Comparison of ENCODE assay signal across 25 cellular contexts in genomic region chr7:154424370-154424769, GRCh38.
DNase-seq lines count a peak whose midpoint lies in the region; ATAC-seq and TF ChIP-seq lines count a peak whose summit lies in the region.
"Had no signal": no experiment of that assay in that cellular context is flagged by ENCODE, and none has a peak within 500 bp of the region (broad histone marks: within the 10 kb centered on the region; RNA-seq: fewer than 3 reads in every experiment).

No MANE protein-coding gene starts in this region.

- no peak for TF ChIP-seq POLR2A in testis (IDR thresholded peaks at IDR 0.05)

- no peak overlapping the region for H3K4me3 ChIP-seq in testis
- H3K4me3 ChIP-seq: tibial artery had no signal

- H3K4me1 ChIP-seq in testis = no peaks in the 10 kb centered on the region
- H3K4me1 ChIP-seq: tibial artery had no signal

- H3K9me3 Mint-ChIP-seq in activated CD4-positive, alpha-beta T cell treated with anti-CD3 and anti-CD28 coated beads, Interleukin-2, amount 10 ng/mL, durations not matched to agents 7 days and 5 days = peaks cover 5% of the 10 kb centered on the region
- H3K9me3 Mint-ChIP-seq: H9, mesothelial cell of epicardium had no signal

- H3K9me3 ChIP-seq in testis = no peaks in the 10 kb centered on the region
- H3K9me3 ChIP-seq: tibial artery had no signal

- POLR2A ChIA-PET in activated CD4-positive, alpha-beta T cell treated with anti-CD3 and anti-CD28 coated beads, Interleukin-2, amount 10 ng/mL, durations not matched to agents 7 days and 5 days (lab: Charles Lee) = no interaction called here

- no peaks in the 10 kb centered on the region for H3K4me1 Mint-ChIP-seq in activated CD4-positive, alpha-beta T cell treated with anti-CD3 and anti-CD28 coated beads, Interleukin-2, amount 10 ng/mL, durations not matched to agents 7 days and 5 days
- H3K4me1 Mint-ChIP-seq: B cell; mesothelial cell of epicardium; naive B cell; stimulated activated naive CD8-positive, alpha-beta T cell treated with anti-CD3 and anti-CD28 coated beads, Interleukin-15, amount 100 ng/mL, for 72 hours had no signal

- H3K27ac ChIP-seq in VCaP (peak overlapping the region; percentile 78), testis (no peak overlapping the region)
- H3K27ac ChIP-seq: tibial artery had no signal

- no peak overlapping the region for H3K4me3 Mint-ChIP-seq in activated CD4-positive, alpha-beta T cell treated with anti-CD3 and anti-CD28 coated beads, Interleukin-2, amount 10 ng/mL, durations not matched to agents 7 days and 5 days
- H3K4me3 Mint-ChIP-seq: activated T-cell treated with anti-CD3 and anti-CD28 coated beads, Interleukin-2, amount 50 U/mL, for 4 hours; B cell; CD8-positive, alpha-beta T cell; H9; mesothelial cell of epicardium; naive B cell; stimulated activated naive CD8-positive, alpha-beta T cell treated with anti-CD3 and anti-CD28 coated beads, Interleukin-15, amount 100 ng/mL, for 72 hours had no signal

- intact Hi-C loops in testis (cut with DNase I; ENCODE audit: low total_unique reads) = no loop called here

- DNase-seq in NCI-H1092 (lab: John Stamatoyannopoulos, UW) = peak; percentile 58
- peak; percentile 11 for DNase-seq in NCI-H2081 treated with DMSO at 0.1 percent for 48 hours (lab: John Stamatoyannopoulos, UW)
- DNase-seq in retina = peak; percentile 15
- no peak for DNase-seq in testis
- DNase-seq in activated CD4-positive, alpha-beta T cell treated with anti-CD3 and anti-CD28 coated beads, Interleukin-2, amount 10 ng/mL, durations not matched to agents 7 days and 5 days = no peak
- DNase-seq: activated CD4-positive, alpha-beta T cell treated with anti-CD3 and anti-CD28 coated beads for 48 hours; activated T-cell treated with anti-CD3 and anti-CD28 coated beads, Interleukin-2, amount 50 U/mL, for 4 hours; CD8-positive, alpha-beta T cell; H9; Kasumi-1; kidney; MV-4-11; naive B cell; NCI-H2171; NCI-H510A treated with DMSO at 0.1 percent for 48 hours; occipital lobe; RPMI8226; small intestine; stimulated activated CD8-positive, alpha-beta memory T cell treated with anti-CD3 and anti-CD28 coated beads, Interleukin-4, amount 100 ng/mL, for 48 hours; stimulated activated naive CD8-positive, alpha-beta T cell treated with anti-CD3 and anti-CD28 coated beads, Interleukin-15, amount 100 ng/mL, for 72 hours; tibial artery had no signal

- H3K36me3 Mint-ChIP-seq in activated CD4-positive, alpha-beta T cell treated with anti-CD3 and anti-CD28 coated beads, Interleukin-2, amount 10 ng/mL, durations not matched to agents 7 days and 5 days (ENCODE audit: low read depth) = no peaks in the 10 kb centered on the region
- H3K36me3 Mint-ChIP-seq: CD8-positive, alpha-beta T cell; mesothelial cell of epicardium; naive B cell had no signal

- ATAC-seq in GM18868 (IDR thresholded peaks at IDR 0.05; ENCODE audit: unreplicated experiment) = no peak
- ATAC-seq: activated T-cell treated with anti-CD3 and anti-CD28 coated beads, Interleukin-2, amount 50 U/mL, for 4 hours; CD8-positive, alpha-beta T cell; stimulated activated naive CD8-positive, alpha-beta T cell treated with anti-CD3 and anti-CD28 coated beads, Interleukin-15, amount 100 ng/mL, for 72 hours had no signal

- CTCF ChIA-PET in activated CD4-positive, alpha-beta T cell treated with anti-CD3 and anti-CD28 coated beads, Interleukin-2, amount 10 ng/mL, durations not matched to agents 7 days and 5 days (lab: Charles Lee) = no interaction called here

- no peaks in the 10 kb centered on the region for H3K36me3 ChIP-seq in testis (ENCODE audit: low read depth, missing control alignments)
- H3K36me3 ChIP-seq: tibial artery had no signal

- H3K27ac Mint-ChIP-seq in activated CD4-positive, alpha-beta T cell treated with anti-CD3 and anti-CD28 coated beads, Interleukin-2, amount 10 ng/mL, durations not matched to agents 7 days and 5 days = no peak overlapping the region
- H3K27ac Mint-ChIP-seq: B cell; CD8-positive, alpha-beta T cell; mesothelial cell of epicardium; naive B cell; stimulated activated naive CD8-positive, alpha-beta T cell treated with anti-CD3 and anti-CD28 coated beads, Interleukin-15, amount 100 ng/mL, for 72 hours had no signal

- no peaks in the 10 kb centered on the region for H3K27me3 ChIP-seq in testis
- H3K27me3 ChIP-seq: tibial artery had no signal

- no peak for TF ChIP-seq CTCF in VCaP (conservative IDR thresholded peaks at IDR 0.05)
- TF ChIP-seq CTCF in testis (IDR thresholded peaks at IDR 0.05) = no peak

- 49 to 56% methylated on average over 8 of the region's 8 CpGs for WGBS in testis, 2 donors

- H3K27me3 Mint-ChIP-seq in activated CD4-positive, alpha-beta T cell treated with anti-CD3 and anti-CD28 coated beads, Interleukin-2, amount 10 ng/mL, durations not matched to agents 7 days and 5 days = no peaks in the 10 kb centered on the region
- H3K27me3 Mint-ChIP-seq: B cell; naive B cell; stimulated activated naive CD8-positive, alpha-beta T cell treated with anti-CD3 and anti-CD28 coated beads, Interleukin-15, amount 100 ng/mL, for 72 hours had no signal

Comparison
In these comparisons a context has a peak if more than half of its experiments do, and no peak if none do; other contexts are left out.
1. DNase-seq: peak in NCI-H1092 (single experiment), NCI-H2081 treated with DMSO at 0.1 percent for 48 hours (single experiment) and retina (single experiment); none in testis (single experiment) and activated CD4-positive, alpha-beta T cell treated with anti-CD3 and anti-CD28 coated beads, Interleukin-2, amount 10 ng/mL, durations not matched to agents 7 days and 5 days (single experiment).